Comparison of ENCODE assay signal across 20 cellular contexts in genomic region chr2:133490412-133490958, GRCh38.
"Had no signal": no experiment of that assay in that cellular context is flagged by ENCODE, and none has a peak within 500 bp of the region (broad histone marks: within the 10 kb centered on the region; RNA-seq: fewer than 3 reads in every experiment).

No MANE protein-coding gene starts in this region.

- H3K4me1 ChIP-seq: adrenal gland, pancreas, psoas muscle, sigmoid colon had no signal

- H3K4me3 ChIP-seq: adrenal gland, esophagus muscularis mucosa, gastroesophageal sphincter, pancreas, psoas muscle, sigmoid colon, smooth muscle cell, transverse colon had no signal

- ATAC-seq: activated T-helper 17 cell treated with anti-CD3 and anti-CD28 coated beads, Interleukin-2, amount 50 U/mL, for 72 hours; natural killer cell treated with Interleukin-12 subunit alpha and Interleukin-12 subunit beta and Interleukin-15 and Interleukin-18, amount 100 ng/mL, for 72 hours; stimulated activated naive B cell treated with anti-CD40 and anti-IgM and Interleukin-4, amounts not matched to agents 10 μg/mL and 1 μg/mL and 100 μg/mL, for 72 hours had no signal

- DNase-seq: activated CD4-positive, alpha-beta T cell treated with anti-CD3 and anti-CD28 coated beads for 1 hour; activated CD4-positive, alpha-beta T cell treated with anti-CD3 and anti-CD28 coated beads, Interleukin-2, amount 50 U/mL, for 1 hour; activated naive CD4-positive, alpha-beta T cell; activated T-cell treated with anti-CD3 and anti-CD28 coated beads, Interleukin-2, amount 50 U/mL, for 24 hours; effector memory CD4-positive, alpha-beta T cell; stimulated activated CD4-positive, alpha-beta T cell treated with anti-CD3 and anti-CD28 coated beads, Interleukin-2, amount 100 ng/mL, for 48 hours; stimulated activated CD8-positive, alpha-beta memory T cell treated with anti-CD3 and anti-CD28 coated beads, Interleukin-4, amount 100 ng/mL, for 48 hours; stimulated activated naive B cell treated with anti-CD40 and anti-IgM and Interleukin-4, amounts not matched to agents 10 μg/mL and 1 μg/mL and 100 μg/mL, for 72 hours; T-helper 9 cell; transverse colon had no signal

- H3K36me3 ChIP-seq: adrenal gland, esophagus muscularis mucosa, gastroesophageal sphincter, neutrophil, pancreas, sigmoid colon, transverse colon had no signal

- H3K9me3 ChIP-seq: adrenal gland, esophagus muscularis mucosa, gastroesophageal sphincter, neutrophil, pancreas, psoas muscle, sigmoid colon, transverse colon had no signal

- H3K27me3 ChIP-seq: adrenal gland, esophagus muscularis mucosa, gastroesophageal sphincter, neutrophil, pancreas, sigmoid colon, transverse colon had no signal

- H3K4me2 ChIP-seq: smooth muscle cell had no signal

- H3K27ac ChIP-seq: adrenal gland, esophagus muscularis mucosa, gastroesophageal sphincter, neutrophil, pancreas, psoas muscle, sigmoid colon had no signal
